8 cellular contexts compared by ENCODE assay signal in the genomic region with DNA sequence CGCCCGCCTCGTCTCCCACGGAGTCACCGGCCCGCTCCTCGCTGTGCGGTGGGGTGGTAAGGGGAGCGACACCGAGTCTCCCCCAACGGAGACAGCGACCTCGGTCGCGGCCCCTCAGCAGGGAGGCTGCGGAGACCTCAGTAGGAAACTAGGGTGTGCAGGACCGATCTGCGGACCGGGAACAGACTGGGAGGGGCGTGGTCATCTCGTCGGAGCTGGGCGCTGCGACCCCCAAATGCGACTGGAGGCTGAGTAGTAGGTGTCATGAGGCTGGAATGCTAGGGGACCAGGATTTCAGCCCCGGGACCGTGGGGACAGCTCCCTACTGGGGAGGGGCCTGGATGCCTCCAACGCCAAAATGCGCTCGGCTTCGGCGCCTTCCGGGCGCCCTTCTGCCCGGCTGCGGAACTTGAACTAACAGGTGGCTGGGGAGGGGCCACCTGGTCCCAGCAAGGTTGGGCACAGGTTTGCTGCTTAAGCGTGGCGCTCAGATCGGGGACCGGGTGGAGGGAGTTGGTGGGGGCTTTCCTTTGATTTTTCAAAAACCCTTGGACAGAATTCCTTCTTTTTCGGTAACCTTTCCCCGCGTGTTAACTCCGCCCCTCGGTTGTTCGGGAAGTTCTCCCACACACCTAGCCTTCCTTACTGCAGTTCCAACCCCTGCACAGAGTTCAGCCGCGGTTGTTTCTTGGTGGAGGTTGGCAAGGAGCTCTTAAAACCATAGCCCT. TPM values are rescaled to one million over a fixed set of nuclear protein-coding genes. Genes with fewer than 3 reads are reported as not detected.
A peak's percentile ranks its signal among the peaks of the same experiment; 100 is the strongest.
DNase-seq lines count a peak whose midpoint lies in the region; ATAC-seq, FAIRE-seq and TF ChIP-seq lines count a peak whose summit lies in the region.

No MANE protein-coding gene starts in this region.

- H3K14ac ChIP-seq in H1 (ENCODE audit: insufficient read length), result no peak overlapping the region

- H3K9me3 ChIP-seq in CD8-positive, alpha-beta memory T cell (ENCODE audit: low read length), result no peaks in the 10 kb centered on the region
- H3K9me3 ChIP-seq in H1 (ENCODE audit: insufficient read depth in 2 of 2, low read depth in 1 of 2, low read length in 1 of 2), result no peaks in the 10 kb centered on the region
- no peaks in the 10 kb centered on the region for H3K9me3 ChIP-seq in neural progenitor cell (ENCODE audit: low read depth)
- no peaks in the 10 kb centered on the region for H3K9me3 ChIP-seq in Karpas-422 (ENCODE audit: low read length)

- no peak for FAIRE-seq in H1 (lab: Jason Lieb, UNC)

- peaks cover 48 to 65% of the 10 kb centered on the region in 2 donors for H3K27me3 Mint-ChIP-seq in CD8-positive, alpha-beta memory T cell
- peaks cover 22% of the 10 kb centered on the region for H3K27me3 Mint-ChIP-seq in neural progenitor cell (ENCODE audit: insufficient read depth, low read depth)

- no peak overlapping the region for H2BK12ac ChIP-seq in H1 (ENCODE audit: low read depth, low read length)

- H2AK5ac ChIP-seq in H1 (ENCODE audit: low read depth, low read length), result no peak overlapping the region

- H3K4me1 Mint-ChIP-seq in CD8-positive, alpha-beta memory T cell, result peaks cover 7 to 27% (median 9%) of the 10 kb centered on the region in 3 donors
- H3K4me1 Mint-ChIP-seq in neural progenitor cell, result peaks cover 52% of the 10 kb centered on the region

- H4K20me1 ChIP-seq in H1 (replicated peaks in 1 of 2; ENCODE audit: control insufficient read depth in 1 of 2, insufficient read depth in 2 of 2, low read length in 2 of 2) (peaks cover 2 to 6% of the 10 kb centered on the region in 2 experiments), neural progenitor cell (ENCODE audit: low read depth) (peaks cover 31% of the 10 kb centered on the region), Karpas-422 (ENCODE audit: insufficient read depth, low read depth, low read length) (no peaks in the 10 kb centered on the region)

- H3K27ac Mint-ChIP-seq in CD8-positive, alpha-beta memory T cell, result no peak overlapping the region
- H3K27ac Mint-ChIP-seq in neural progenitor cell, result no peak overlapping the region

- no peak overlapping the region for H2BK5ac ChIP-seq in H1 (ENCODE audit: low read depth, low read length)

- H2BK120ac ChIP-seq in H1 (replicated peaks; ENCODE audit: low read depth, low read length), result no peak overlapping the region

- TF ChIP-seq RAD21 in H1 (IDR thresholded peaks at IDR 0.05 in 1 of 2, conservative IDR thresholded peaks at IDR 0.05 in 1 of 2; ENCODE audit: low read depth in 2 of 2, low read length in 2 of 2), result no peak

- TF ChIP-seq CTCF in H1 (IDR thresholded peaks at IDR 0.05; ENCODE audit: control extremely low read depth in 1 of 3, insufficient read depth in 1 of 3, low read depth in 1 of 3, low read length in 3 of 3), result no peak
- TF ChIP-seq CTCF in neural progenitor cell (IDR thresholded peaks at IDR 0.05), result no peak

- no peak overlapping the region for H2BK15ac ChIP-seq in H1 (ENCODE audit: low read length)

- H3K9ac ChIP-seq in H1 (replicated peaks in 1 of 4; ENCODE audit: extremely low read depth in 1 of 4, low read depth in 3 of 4, low read length in 3 of 4) (0 out of 7 replicates have a peak overlapping the region, but pooled peaks of 1 of the 4 experiments have one; percentile 8), neural progenitor cell (no peak overlapping the region), Karpas-422 (ENCODE audit: low read length) (no peak overlapping the region)

- H3K4me2 ChIP-seq in H1 (ENCODE audit: insufficient read depth in 1 of 2, low read depth in 2 of 2, low read length in 2 of 2) (peak overlapping the region; percentile 94 to 99), neural progenitor cell (peak overlapping the region; percentile 92), Karpas-422 (ENCODE audit: low read depth, low read length, poor library complexity, severe bottlenecking) (no peak overlapping the region)

- H3K4me1 ChIP-seq in CD8-positive, alpha-beta memory T cell (ENCODE audit: insufficient read depth, low read length), result no peaks in the 10 kb centered on the region
- H3K4me1 ChIP-seq in H1 (replicated peaks in 1 of 4; ENCODE audit: control insufficient read depth in 3 of 4, insufficient read depth in 4 of 4, low read length in 3 of 4) (peaks cover 4 to 9% (median 6%) of the 10 kb centered on the region in 4 experiments; a peak in 6 of 7 replicates), neural progenitor cell (peaks cover 19% of the 10 kb centered on the region), Karpas-422 (ENCODE audit: low read length) (no peaks in the 10 kb centered on the region)

- H3K36me3 Mint-ChIP-seq in CD8-positive, alpha-beta memory T cell, result no peaks in the 10 kb centered on the region
- H3K36me3 Mint-ChIP-seq in neural progenitor cell, result peaks cover 24% of the 10 kb centered on the region

- no peak overlapping the region for H3K4ac ChIP-seq in H1 (replicated peaks; ENCODE audit: insufficient read length, low read depth, low read length)

- H2BK20ac ChIP-seq in H1 (ENCODE audit: low read length), result no peak overlapping the region

- no peak for ATAC-seq in GM21786 (IDR thresholded peaks at IDR 0.05; ENCODE audit: unreplicated experiment)

- no peak overlapping the region for H3K27ac ChIP-seq in CD8-positive, alpha-beta memory T cell (ENCODE audit: low read depth, low read length)
- H3K27ac ChIP-seq in H1 (ENCODE audit: low read depth, low read length) (no peak overlapping the region), neural progenitor cell (no peak overlapping the region), Karpas-422 (ENCODE audit: low read length) (no peak overlapping the region)

- H3K79me2 ChIP-seq in H1 (ENCODE audit: control insufficient read depth in 1 of 2, insufficient read depth in 2 of 2, low read length in 2 of 2) (no peaks in the 10 kb centered on the region), neural progenitor cell (ENCODE audit: low read depth) (no peaks in the 10 kb centered on the region), Karpas-422 (ENCODE audit: low read length) (no peaks in the 10 kb centered on the region)

- CTCF ChIA-PET in CD8-positive, alpha-beta memory T cell (lab: Charles Lee), result no interaction called here
- CTCF ChIA-PET in H1 (lab: Charles Lee; ENCODE audit: partially characterized antibody), result interaction anchor here (0.6 to 2.2 kb wide), 6 partner anchors 9 to 238 kb away, joined by 3 to 5 read pairs (median 3); no protein-coding TSS in a partner anchor

- no peak overlapping the region for H4K8ac ChIP-seq in H1 (ENCODE audit: extremely low read depth, insufficient read depth, low read length)

- peaks cover 0 to 2% (median 0%) of the 10 kb centered on the region in 5 donors for H3K9me3 Mint-ChIP-seq in CD8-positive, alpha-beta memory T cell
- no peaks in the 10 kb centered on the region for H3K9me3 Mint-ChIP-seq in neural progenitor cell

- H3K9me2 ChIP-seq in Karpas-422 (replicated peaks; ENCODE audit: insufficient read depth, low read length), result no peaks in the 10 kb centered on the region

- H4K5ac ChIP-seq in H1 (ENCODE audit: insufficient read length, low read depth, low read length), result no peak overlapping the region

- H3K4me3 Mint-ChIP-seq in CD8-positive, alpha-beta memory T cell, result peak overlapping the region; percentile 53 to 85 (median 71)
- peak overlapping the region; percentile 92 for H3K4me3 Mint-ChIP-seq in neural progenitor cell

- no peak overlapping the region for H4K91ac ChIP-seq in H1 (replicated peaks; ENCODE audit: insufficient read length, low read length)

- no peaks in the 10 kb centered on the region; the same call in none of the 2 replicates for H3K79me1 ChIP-seq in H1 (ENCODE audit: low read depth, low read length)

- no peak for DNase-seq in CD8-positive, alpha-beta memory T cell
- DNase-seq in NCI-H524 (lab: John Stamatoyannopoulos, UW), result peak; percentile 19 to 41
- peak in 1 of 2 experiments; percentile 60 for DNase-seq in H1 (ENCODE audit: low read depth in 1 of 2, low spot score in 2 of 2)
- peak; percentile 65 for DNase-seq in neural progenitor cell (ENCODE audit: low spot score)
- DNase-seq in Karpas-422, result no peak
- no peak for DNase-seq in effector CD4-positive, alpha-beta T cell
- no peak for DNase-seq in NCI-H1092 (lab: John Stamatoyannopoulos, UW)

- H3K18ac ChIP-seq in H1 (ENCODE audit: extremely low read depth, low read length), result no peak overlapping the region

- peaks cover 17% of the 10 kb centered on the region for H3K23me2 ChIP-seq in H1 (ENCODE audit: low read depth, low read length)

- no peaks in the 10 kb centered on the region for H3K36me3 ChIP-seq in CD8-positive, alpha-beta memory T cell (ENCODE audit: insufficient read depth, low read length)
- no peaks in the 10 kb centered on the region for H3K36me3 ChIP-seq in H1 (ENCODE audit: control insufficient read depth in 2 of 4, insufficient read depth in 4 of 4, low read length in 3 of 4)
- H3K36me3 ChIP-seq in neural progenitor cell, result no peaks in the 10 kb centered on the region
- no peaks in the 10 kb centered on the region for H3K36me3 ChIP-seq in Karpas-422 (ENCODE audit: insufficient read depth, low read length)

- no peak for TF ChIP-seq EP300 in H1 (IDR thresholded peaks at IDR 0.05; ENCODE audit: borderline replicate concordance in 1 of 2, low read depth in 2 of 2, low read length in 2 of 2)

- peaks cover 16% of the 10 kb centered on the region for H3F3A ChIP-seq in neural progenitor cell (ENCODE audit: low read depth)

- no peak for TF ChIP-seq POLR2A in H1 (IDR thresholded peaks at IDR 0.05; ENCODE audit: control extremely low read depth in 1 of 2, low read depth in 2 of 2, low read length in 2 of 2)

- H3K23ac ChIP-seq in H1 (ENCODE audit: insufficient read length), result no peak overlapping the region

- no peak overlapping the region for H3K4me3 ChIP-seq in CD8-positive, alpha-beta memory T cell (ENCODE audit: low read length)
- peak overlapping the region; percentile 57 to 69 (median 64) for H3K4me3 ChIP-seq in H1 (ENCODE audit: extremely low read depth in 1 of 4, insufficient read depth in 2 of 4, low read depth in 3 of 4, low read length in 4 of 4)
- peak overlapping the region; percentile 67 for H3K4me3 ChIP-seq in neural progenitor cell
- H3K4me3 ChIP-seq in Karpas-422 (ENCODE audit: low read length), result no peak overlapping the region

- H3K27me3 ChIP-seq in CD8-positive, alpha-beta memory T cell (ENCODE audit: insufficient read depth, low read length, poor library complexity, severe bottlenecking), result peaks cover 16% of the 10 kb centered on the region
- H3K27me3 ChIP-seq in H1 (replicated peaks in 1 of 4; ENCODE audit: control insufficient read depth in 3 of 4, extremely low read depth in 1 of 4, insufficient read depth in 3 of 4, low read length in 3 of 4) (peaks cover 6 to 49% (median 42%) of the 10 kb centered on the region in 4 experiments), neural progenitor cell (peaks cover 83% of the 10 kb centered on the region), Karpas-422 (ENCODE audit: low read length) (no peaks in the 10 kb centered on the region)

- WGBS in H1 (ENCODE audit: extremely low coverage in 1 of 2, insufficient coverage in 1 of 2, insufficient read length in 1 of 2, insufficient replicate concordance in 2 of 2, low coverage in 1 of 2, low lambda C conversion rate in 2 of 2, missing lambda C conversion rate in 1 of 2), 2 experiments, result 5% methylated on average over 32 of the region's 48 CpGs; no CpG with 5 or more reads in 1 of the 2 experiments

- POLR2A ChIA-PET in CD8-positive, alpha-beta memory T cell (lab: Charles Lee), result no interaction called here
- POLR2A ChIA-PET in H1 (lab: Charles Lee; ENCODE audit: partially characterized antibody), result interaction anchor here (0.5 to 0.6 kb wide), 2 partner anchors 534 to 1074 kb away, joined by 3 read pairs; no protein-coding TSS in a partner anchor

- H3K56ac ChIP-seq in H1 (replicated peaks; ENCODE audit: insufficient read length, low read depth, low read length), result no peak overlapping the region

- H2AFZ ChIP-seq in H1 (ENCODE audit: low read length) (no peak overlapping the region), neural progenitor cell (replicated peaks) (no peak overlapping the region), Karpas-422 (ENCODE audit: low read length) (no peak overlapping the region)

RNA-seq across cellular contexts. Expression of gene CACNG4, which starts 1.5 kb away (rescaled TPM):
- not detected for total RNA-seq in CD8-positive, alpha-beta memory T cell
- polyA plus RNA-seq in CD8-positive, alpha-beta memory T cell, result not detected
- total RNA-seq in H1 (2021; fragmentation: NEBNext Ultra II Directional; extraction: Animal tissue kit (Norgen Biotek cat#: 25700)), result 5.6 and 5.9 TPM in 2 replicates
- polyA plus RNA-seq in H1 (2011; rRNA removed), result 3.6 and 5.3 TPM in 2 replicates
- polyA plus RNA-seq in H1 (2011; cell fraction: cytosol; rRNA removed), result 2.7 TPM
- polyA plus RNA-seq in H1 (2011; cell fraction: nucleus; rRNA removed), result 3.2 TPM
- polyA plus RNA-seq in H1 (2012, experiment 1 of 2), result 2.5 to 4.2 TPM (median 3.9 TPM) in 4 replicates
- polyA plus RNA-seq in H1 (2012, experiment 2 of 2), result 4.1 TPM
- 3.8 TPM for polyA plus RNA-seq in H1 (2013, experiment 1 of 2)
- polyA plus RNA-seq in H1 (2013, experiment 2 of 2), result 4.1 TPM
- polyA minus RNA-seq in H1 (2011; rRNA and poly(A)+ RNA removed), result 1.4 and 2.0 TPM in 2 replicates
- 2.6 TPM for polyA minus RNA-seq in H1 (2011; cell fraction: cytosol; rRNA and poly(A)+ RNA removed)
- polyA minus RNA-seq in H1 (2011; cell fraction: nucleus; rRNA and poly(A)+ RNA removed), result 1.2 TPM
- total RNA-seq in neural progenitor cell (ENCODE audit: low replicate concordance), result 0.34 and 1.2 TPM in 2 replicates
- not detected in 2 replicates for total RNA-seq in Karpas-422 (2014; rRNA removed; shearing (Covaris generic); ENCODE audit: low replicate concordance)

Comparison
In these comparisons a context has a peak if more than half of its experiments do, and no peak if none do; other contexts are left out.
1. DNase-seq: peak in NCI-H524 (2 of 2) and neural progenitor cell (single experiment); none in CD8-positive, alpha-beta memory T cell (0 of 5), Karpas-422 (single experiment), effector CD4-positive, alpha-beta T cell (single experiment) and NCI-H1092 (single experiment).
2. H3K4me3 ChIP-seq: peak in H1 (4 of 4) and neural progenitor cell (single experiment); none in CD8-positive, alpha-beta memory T cell (single experiment) and Karpas-422 (single experiment).